Comparison of ENCODE assay signal across 4 cellular contexts in the genomic region with DNA sequence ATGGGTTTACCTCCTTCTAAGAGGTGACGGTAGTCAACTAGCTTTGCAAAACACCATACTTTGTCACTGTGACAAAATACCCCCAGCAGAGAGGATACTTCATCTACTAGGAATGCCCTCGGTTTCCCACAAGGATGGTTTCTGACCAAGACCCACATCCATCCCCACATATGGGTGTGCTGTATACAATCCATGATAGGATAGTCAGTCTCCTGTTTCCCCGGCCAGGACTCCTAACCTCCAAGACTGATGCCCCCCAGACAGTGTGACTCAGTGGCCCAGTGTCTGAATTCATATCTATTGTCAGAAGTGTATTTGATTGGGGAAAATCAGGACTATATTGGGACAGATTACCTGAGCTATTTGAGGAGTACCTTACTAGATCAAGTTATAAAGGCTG. TPM values are rescaled to one million over a fixed set of nuclear protein-coding genes. Genes with fewer than 3 reads are reported as not detected.
"Had no signal": no experiment of that assay in that cellular context is flagged by ENCODE, and none has a peak within 500 bp of the region (broad histone marks: within the 10 kb centered on the region; RNA-seq: fewer than 3 reads in every experiment).

No MANE protein-coding gene starts in this region.

RNA-seq across cellular contexts. Expression of a gene that starts 17.8 kb away (rescaled TPM):
- total RNA-seq: GM23248, H7, HepG2 had no signal
- polyA plus RNA-seq: GM23248, HepG2, IgD-negative memory B cell had no signal
